Comparison of ENCODE assay signal across 24 cellular contexts in the genomic region with DNA sequence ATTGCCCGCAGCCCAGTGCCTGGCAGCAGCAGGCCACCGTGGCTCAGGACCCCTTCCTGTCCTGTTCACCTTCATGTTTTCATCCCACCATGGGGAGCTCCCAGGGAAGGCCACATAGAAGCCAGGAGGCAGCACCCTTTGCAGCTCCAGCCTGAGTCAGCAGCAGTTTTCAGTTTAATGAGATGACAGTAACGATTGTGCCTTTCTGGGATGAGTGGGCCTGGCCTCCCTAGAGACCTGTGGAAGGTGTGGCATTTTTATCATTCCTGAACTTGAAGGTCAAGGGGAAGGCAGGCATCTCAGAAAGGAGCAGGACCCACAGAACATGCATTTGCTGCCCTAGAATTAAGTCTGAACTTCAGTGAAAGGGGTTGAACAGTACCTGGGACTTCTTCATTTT.
"Had no signal": no experiment of that assay in that cellular context is flagged by ENCODE, and none has a peak within 500 bp of the region (broad histone marks: within the 10 kb centered on the region; RNA-seq: fewer than 3 reads in every experiment).

No MANE protein-coding gene starts in this region.

- H3K4me3 ChIP-seq: heart left ventricle, left ventricle myocardium inferior, lung, mucosa of descending colon, ovary, right atrium auricular region, right lobe of liver, skin epidermis, suprapubic skin, thoracic aorta, tibial artery, uterus had no signal

- H3K4me1 ChIP-seq: left ventricle myocardium inferior, right lobe of liver, suprapubic skin, tibial artery, uterus had no signal

- ATAC-seq: heart left ventricle; mucosa of descending colon; naive thymus-derived CD8-positive, alpha-beta T cell; right lobe of liver; stimulated activated effector memory CD8-positive, alpha-beta T cell treated with anti-CD3 and anti-CD28 coated beads, Interleukin-12 subunit alpha, Interleukin-12 subunit beta, amount 100 ng/mL, for 72 hours had no signal

- FAIRE-seq: keratinocyte had no signal

- H3K9me3 ChIP-seq: heart left ventricle, left ventricle myocardium inferior, mucosa of descending colon, neutrophil, ovary, right atrium auricular region, right lobe of liver, suprapubic skin, thoracic aorta, tibial artery, uterus had no signal

- H3K36me3 ChIP-seq: heart left ventricle, left ventricle myocardium inferior, neutrophil, ovary, right atrium auricular region, right lobe of liver, suprapubic skin, thoracic aorta, tibial artery, uterus had no signal

- DNase-seq: heart left ventricle; hypothalamus; left ventricle myocardium inferior; midbrain; mucosa of descending colon; naive thymus-derived CD8-positive, alpha-beta T cell; occipital lobe; ovary; right lobe of liver; stimulated activated CD4-positive, alpha-beta T cell treated with anti-CD3 and anti-CD28 coated beads, Interleukin-12 subunit alpha, Interleukin-12 subunit beta, amount 100 ng/mL, for 4 hours; stimulated activated CD4-positive, alpha-beta T cell treated with anti-CD3 and anti-CD28 coated beads, Interleukin-15, amount 100 ng/mL, for 24 hours; stimulated activated CD4-positive, alpha-beta T cell treated with anti-CD3 and anti-CD28 coated beads, Interleukin-2, amount 100 ng/mL, for 24 hours; stimulated activated CD4-positive, alpha-beta T cell treated with anti-CD3 and anti-CD28 coated beads, Interleukin-4, amount 100 ng/mL, for 1 hour; stimulated activated naive CD4-positive, alpha-beta T cell; tibial artery; uterus had no signal

- H3K27ac ChIP-seq: heart left ventricle, left ventricle myocardium inferior, neutrophil, ovary, right atrium auricular region, right lobe of liver, skin epidermis, suprapubic skin, thoracic aorta, tibial artery, uterus had no signal

- H3K27me3 ChIP-seq: ovary, right atrium auricular region, right lobe of liver, uterus had no signal
